8 cellular contexts compared by ENCODE assay signal in genomic region chr19:14529254-14530004, GRCh38. TPM values are rescaled to one million over a fixed set of nuclear protein-coding genes. Genes with fewer than 3 reads are reported as not detected.
DNase-seq lines count a peak whose midpoint lies in the region; ATAC-seq, FAIRE-seq and TF ChIP-seq lines count a peak whose summit lies in the region.

Gene TECR (plus strand): TSS chr19:14529594. CDS start chr19:14529697, 103 bp downstream.

- TSS peak; percentile 80 for BruUV-seq in HepG2 (replicated peaks; lab: Mats Ljungman, UMichigan)

- peak within 1 kb of the TSS; percentile 88 for H3K4me2 ChIP-seq in HepG2 (ENCODE audit: low read depth, low read length)

- DNase-seq in CD14-positive monocyte (ENCODE audit: low spot score) (peak; percentile 100), NCI-H82 (lab: John Stamatoyannopoulos, UW) (peak; percentile 100), dermis blood vessel endothelial cell (peak; percentile 100), HepG2 (ENCODE audit: low spot score) (peak; percentile 99)
- DNase-seq in activated CD4-positive, alpha-beta T cell treated with anti-CD3 and anti-CD28 coated beads, Interleukin-2, amount 50 U/mL, for 48 hours = peak; percentile 100
- DNase-seq in stimulated activated CD4-positive, alpha-beta T cell treated with anti-CD3 and anti-CD28 coated beads, Interleukin-4, amount 100 ng/mL, for 1 hour = peak; percentile 100

- H3K27ac ChIP-seq in HepG2 (ENCODE audit: extremely low read length, insufficient read depth, low read length) = peak within 1 kb of the TSS; percentile 82

- peaks cover 2 to 7% of the 10 kb centered on the region in 2 donors for H3K36me3 Mint-ChIP-seq in CD14-positive monocyte

- peaks cover 38% of the 10 kb centered on the region for H3K79me2 ChIP-seq in HepG2 (ENCODE audit: insufficient read depth, low read length)

- FAIRE-seq in HepG2 (lab: Jason Lieb, UNC) = peak; percentile 93

- POLR2A ChIA-PET in HepG2 (lab: Yijun Ruan, JAX) = interaction anchor here (0.5 to 3.6 kb wide), 4 partner anchors 10 to 400 kb away, joined by 4 to 39 read pairs (median 4); partner anchors contain the start of gene DNAJB1

- peak; percentile 96 for ATAC-seq in GM19397 (IDR thresholded peaks at IDR 0.05; ENCODE audit: unreplicated experiment)
- peak; percentile 90 for ATAC-seq in HG03571 (IDR thresholded peaks at IDR 0.05; ENCODE audit: unreplicated experiment)
- ATAC-seq in HepG2 = peak; percentile 98

- H4K20me1 ChIP-seq in HepG2 (ENCODE audit: insufficient read depth, low read length) = no peaks in the 10 kb centered on the region

- TF ChIP-seq POLR2A in HepG2 (IDR thresholded peaks at IDR 0.05; ENCODE audit: insufficient read depth in 1 of 2, low read depth in 2 of 2, low read length in 2 of 2) = peak; percentile 97 to 99

- H3K4me1 ChIP-seq in HepG2 (ENCODE audit: insufficient read depth, low read length) = peaks cover 28% of the 10 kb centered on the region

- H3K27ac Mint-ChIP-seq in CD14-positive monocyte = peak within 1 kb of the TSS; percentile 95 to 99 (median 98)

- CTCF ChIA-PET in HepG2 (lab: Yijun Ruan, JAX; ENCODE audit: low intra/inter-chr PET ratio, low total read pairs) = no interaction called here

- H3K36me3 ChIP-seq in HepG2 (replicated peaks in 1 of 2; ENCODE audit: control insufficient read depth in 1 of 2, insufficient read depth in 2 of 2, low read length in 2 of 2) = peaks cover 0 to 6% of the 10 kb centered on the region in 2 experiments; a peak in 2 of 5 replicates

- TF ChIP-seq RAD21 in HepG2 (CRISPR knock-in tag; IDR thresholded peaks at IDR 0.05) = peak; percentile 63; the same call in 1 of the 2 replicates

- H3K4me3 ChIP-seq in HepG2 (replicated peaks in 1 of 3; ENCODE audit: insufficient read depth in 1 of 3, low read depth in 2 of 3, low read length in 3 of 3) = peak within 1 kb of the TSS; percentile 78 to 89 (median 85)

- peak within 1 kb of the TSS; percentile 87 to 96 for H3K4me3 Mint-ChIP-seq in CD14-positive monocyte

- H3K27me3 ChIP-seq in HepG2 (ENCODE audit: control insufficient read depth in 1 of 2, insufficient read depth in 2 of 2, low read length in 2 of 2) = no peaks in the 10 kb centered on the region; a peak in 1 of 5 replicates

- peaks cover 28% of the 10 kb centered on the region for H3K4me1 Mint-ChIP-seq in CD14-positive monocyte

- in situ Hi-C loops in HepG2 (cut with HindIII; ENCODE audit: extremely low pct_ligation_motif_present, low pct_unique_long_range_greater_than_20kb) = no loop called here

- peak within 1 kb of the TSS; percentile 73 for H2AFZ ChIP-seq in HepG2 (ENCODE audit: low read length)

- no peaks in the 10 kb centered on the region for H3K9me3 ChIP-seq in HepG2 (ENCODE audit: low read length)

- peaks cover 0 to 4% (median 0%) of the 10 kb centered on the region in 7 donors for H3K9me3 Mint-ChIP-seq in CD14-positive monocyte

- H3K27me3 Mint-ChIP-seq in CD14-positive monocyte (ENCODE audit: low read depth in 3 of 3) = no peaks in the 10 kb centered on the region

- intact Hi-C loops in CD14-positive monocyte (cut with micrococcal nuclease) = loop anchor here in 1 of 2 donors (5.0 kb wide), 1 partner anchor 32 kb away; the partner anchor contains the start of gene GIPC1
- intact Hi-C loops in HepG2 (cut with micrococcal nuclease; ENCODE audit: unreplicated experiment) = loop anchor here (1.0 kb wide), 1 partner anchor 9 kb away; no protein-coding TSS in a partner anchor

- under 1% methylated on average over 28 of the region's 59 CpGs for WGBS in HepG2 (ENCODE audit: low lambda C conversion rate)

- TF ChIP-seq EP300 in HepG2 (IDR thresholded peaks at IDR 0.05; ENCODE audit: low read depth in 2 of 2, low read length in 2 of 2) (no peak; a peak in 1 of 4 replicates), HepG2 (CRISPR knock-in tag; IDR thresholded peaks at IDR 0.05; ENCODE audit: borderline replicate concordance) (no peak; the same call in 1 of the 2 replicates)

- peak within 1 kb of the TSS; percentile 85 for H3K9ac ChIP-seq in HepG2 (ENCODE audit: insufficient read depth, low read depth, low read length)

- TF ChIP-seq CTCF in CD14-positive monocyte (IDR thresholded peaks at IDR 0.05) (no peak), HepG2 (CRISPR knock-in tag; IDR thresholded peaks at IDR 0.05) (0 out of 2 replicates have a peak, but pooled peaks have one; percentile 12)

TF ChIP-seq in HepG2, 621 proteins besides CTCF, POLR2A, EP300 and RAD21 (continues in another document):
- TF ChIP-seq ZNF598 (CRISPR knock-in tag; IDR thresholded peaks at IDR 0.05; ENCODE audit: borderline replicate concordance) (no peak; the same call in none of the 2 replicates), ZBTB21 (CRISPR knock-in tag; IDR thresholded peaks at IDR 0.05) (no peak), ZNF407 (CRISPR knock-in tag; IDR thresholded peaks at IDR 0.05; ENCODE audit: not compliant biosample characterization) (peak; percentile 57)

RNA-seq across cellular contexts. Expression of gene TECR, which starts in this region (rescaled TPM):
- polyA plus RNA-seq in CD14-positive monocyte (10 to 100 TPM; 76.7 to 79.6 TPM), HepG2 (2011; rRNA removed) (121 and 137 TPM in 2 replicates)
- total RNA-seq in dermis blood vessel endothelial cell (17.0 and 25.5 TPM in 2 replicates), HepG2 (2016; rRNA removed; fragmentation: Illumina TruSeq; extraction: Trizol) (25.9 and 54.9 TPM in 2 replicates)
- 25.1 and 26.1 TPM in 2 replicates for total RNA-seq in HepG2 (2016; cell fraction: cytosol; rRNA removed; fragmentation: Illumina TruSeq; extraction: Trizol; ENCODE audit: low read depth)
- total RNA-seq in HepG2 (2016; cell fraction: insoluble cytoplasmic fraction; rRNA removed; fragmentation: Illumina TruSeq; extraction: Trizol) = 24.8 and 55.4 TPM in 2 replicates
- 23.9 and 26.8 TPM in 2 replicates for total RNA-seq in HepG2 (2016; cell fraction: membrane; rRNA removed; fragmentation: Illumina TruSeq; extraction: Trizol)
- total RNA-seq in HepG2 (2016; cell fraction: nucleus; rRNA removed; fragmentation: Illumina TruSeq; extraction: Trizol) = 68.9 and 76.1 TPM in 2 replicates
- 131 and 134 TPM in 2 replicates for polyA plus RNA-seq in HepG2 (2011; cell fraction: cytosol; rRNA removed)
- polyA plus RNA-seq in HepG2 (2011; cell fraction: nucleus; rRNA removed) = 178 and 205 TPM in 2 replicates
- 94.0 and 122 TPM in 2 replicates for polyA plus RNA-seq in HepG2 (2012)
- polyA plus RNA-seq in HepG2 (2016; cell fraction: cytosol; fragmentation: Illumina TruSeq; extraction: Trizol; ENCODE audit: low read depth) = 70.2 and 77.8 TPM in 2 replicates
- 52.7 and 78.7 TPM in 2 replicates for polyA plus RNA-seq in HepG2 (2016; cell fraction: insoluble cytoplasmic fraction; fragmentation: Illumina TruSeq; extraction: Trizol; ENCODE audit: low read depth)
- polyA plus RNA-seq in HepG2 (2016; cell fraction: membrane; fragmentation: Illumina TruSeq; extraction: Trizol; ENCODE audit: low read depth) = 63.3 and 69.9 TPM in 2 replicates
- 231 and 244 TPM in 2 replicates for polyA plus RNA-seq in HepG2 (2016; cell fraction: nucleus; fragmentation: Illumina TruSeq; extraction: Trizol; ENCODE audit: insufficient read depth, low read depth)
- polyA minus RNA-seq in HepG2 (2011; rRNA and poly(A)+ RNA removed; ENCODE audit: low replicate concordance) = 243 and 582 TPM in 2 replicates
- 99.1 and 118 TPM in 2 replicates for polyA minus RNA-seq in HepG2 (2011; cell fraction: cytosol; rRNA and poly(A)+ RNA removed)
- polyA minus RNA-seq in HepG2 (2011; cell fraction: nucleus; rRNA and poly(A)+ RNA removed) = 62.2 and 64.2 TPM in 2 replicates

Comparison
In these comparisons a context has a peak if more than half of its experiments do, and no peak if none do; other contexts are left out.
1. Peak in every context shown above with its lines: DNase-seq, ATAC-seq, H3K4me3 ChIP-seq and H3K27ac ChIP-seq.